ENCODE assay signal across 1 cellular context in the genomic region with DNA sequence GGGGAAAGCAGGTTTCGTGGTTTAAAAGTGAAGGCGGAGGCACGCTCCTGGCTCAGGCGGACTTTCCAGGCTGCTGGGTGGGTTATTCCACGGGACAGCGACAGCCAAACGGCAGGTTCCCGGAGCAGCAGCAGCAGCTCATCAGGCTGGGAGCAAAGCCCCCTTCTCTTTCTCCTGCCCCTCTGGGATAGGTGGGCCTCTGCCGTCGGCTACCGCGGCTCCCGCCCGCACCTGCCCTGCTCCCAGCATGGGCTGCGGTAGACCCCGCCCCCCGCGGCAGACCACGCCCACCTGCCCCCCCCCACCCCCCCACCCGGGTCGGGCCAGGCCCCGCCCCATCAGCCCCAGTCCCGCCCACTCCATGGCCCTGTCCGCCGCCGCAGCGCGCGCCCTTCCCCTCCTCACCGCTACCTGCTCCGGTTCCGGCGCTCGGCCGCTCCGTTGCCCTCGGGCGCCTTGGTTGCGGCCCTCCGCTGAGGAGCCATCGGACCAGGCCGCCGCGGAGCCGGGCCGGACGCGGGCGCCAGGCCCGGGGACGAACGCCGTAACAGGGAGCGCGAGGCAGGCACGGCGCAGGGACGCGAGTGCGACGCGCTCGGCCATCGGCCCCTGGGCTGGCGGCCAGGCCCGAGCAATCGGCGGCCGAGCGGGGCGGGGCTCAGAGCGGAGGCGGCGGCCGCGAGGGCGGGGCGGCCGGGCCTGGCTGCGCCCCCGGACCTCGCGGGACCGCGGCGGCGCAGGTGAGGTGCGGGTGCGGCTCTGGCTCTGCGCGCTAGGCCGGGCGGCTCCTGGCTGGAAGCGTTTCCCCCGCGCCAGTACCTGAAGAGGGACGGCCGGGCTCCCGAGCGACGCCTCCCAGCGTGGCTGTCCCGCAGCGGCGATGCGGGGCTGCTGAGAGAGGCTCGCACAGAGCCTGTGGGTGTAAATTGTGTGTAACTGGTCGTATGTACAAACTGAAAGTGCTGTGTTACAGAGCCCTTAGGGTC.
TF ChIP-seq lines count a peak whose summit lies in the region.

A gene (plus strand): TSS at position 347 of the 986 bp plus-strand sequence. CDS start 1,453 bp downstream, outside the sequence.
A gene with protein sequence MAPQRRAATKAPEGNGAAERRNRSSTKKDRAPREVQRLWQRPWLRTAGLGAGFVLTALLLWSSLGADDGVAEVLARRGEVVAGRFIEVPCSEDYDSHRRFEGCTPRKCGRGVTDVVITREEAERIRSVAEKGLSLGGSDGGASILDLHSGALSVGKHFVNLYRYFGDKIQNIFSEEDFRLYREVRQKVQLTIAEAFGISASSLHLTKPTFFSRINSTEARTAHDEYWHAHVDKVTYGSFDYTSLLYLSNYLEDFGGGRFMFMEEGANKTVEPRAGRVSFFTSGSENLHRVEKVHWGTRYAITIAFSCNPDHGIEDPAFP (minus strand): TSS at position 586 of the 986 bp plus-strand sequence. CDS start 101 bp downstream, at position 485.

TF ChIP-seq in HCT116, 20 proteins besides CTCF, POLR2A, EP300 and RAD21 (continued from another document):
- TF ChIP-seq, protein P1, sequence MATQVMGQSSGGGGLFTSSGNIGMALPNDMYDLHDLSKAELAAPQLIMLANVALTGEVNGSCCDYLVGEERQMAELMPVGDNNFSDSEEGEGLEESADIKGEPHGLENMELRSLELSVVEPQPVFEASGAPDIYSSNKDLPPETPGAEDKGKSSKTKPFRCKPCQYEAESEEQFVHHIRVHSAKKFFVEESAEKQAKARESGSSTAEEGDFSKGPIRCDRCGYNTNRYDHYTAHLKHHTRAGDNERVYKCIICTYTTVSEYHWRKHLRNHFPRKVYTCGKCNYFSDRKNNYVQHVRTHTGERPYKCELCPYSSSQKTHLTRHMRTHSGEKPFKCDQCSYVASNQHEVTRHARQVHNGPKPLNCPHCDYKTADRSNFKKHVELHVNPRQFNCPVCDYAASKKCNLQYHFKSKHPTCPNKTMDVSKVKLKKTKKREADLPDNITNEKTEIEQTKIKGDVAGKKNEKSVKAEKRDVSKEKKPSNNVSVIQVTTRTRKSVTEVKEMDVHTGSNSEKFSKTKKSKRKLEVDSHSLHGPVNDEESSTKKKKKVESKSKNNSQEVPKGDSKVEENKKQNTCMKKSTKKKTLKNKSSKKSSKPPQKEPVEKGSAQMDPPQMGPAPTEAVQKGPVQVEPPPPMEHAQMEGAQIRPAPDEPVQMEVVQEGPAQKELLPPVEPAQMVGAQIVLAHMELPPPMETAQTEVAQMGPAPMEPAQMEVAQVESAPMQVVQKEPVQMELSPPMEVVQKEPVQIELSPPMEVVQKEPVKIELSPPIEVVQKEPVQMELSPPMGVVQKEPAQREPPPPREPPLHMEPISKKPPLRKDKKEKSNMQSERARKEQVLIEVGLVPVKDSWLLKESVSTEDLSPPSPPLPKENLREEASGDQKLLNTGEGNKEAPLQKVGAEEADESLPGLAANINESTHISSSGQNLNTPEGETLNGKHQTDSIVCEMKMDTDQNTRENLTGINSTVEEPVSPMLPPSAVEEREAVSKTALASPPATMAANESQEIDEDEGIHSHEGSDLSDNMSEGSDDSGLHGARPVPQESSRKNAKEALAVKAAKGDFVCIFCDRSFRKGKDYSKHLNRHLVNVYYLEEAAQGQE (IDR thresholded peaks at IDR 0.05; ENCODE audit: low read depth), result no peak
- TF ChIP-seq FOSL1 (IDR thresholded peaks at IDR 0.05; ENCODE audit: low read depth) (no peak), YY1 (IDR thresholded peaks at IDR 0.05; ENCODE audit: extremely low read depth, insufficient replicate concordance, low read depth, low read length) (peak; percentile 92), CBX3 (IDR thresholded peaks at IDR 0.05; ENCODE audit: low read depth) (no peak), JUND (IDR thresholded peaks at IDR 0.05) (no peak), ZNF274 (IDR thresholded peaks at IDR 0.05; ENCODE audit: low read depth, low read length) (no peak), SIN3A (IDR thresholded peaks at IDR 0.05; ENCODE audit: low read depth) (peak; percentile 77; the same call in 1 of the 2 replicates), EZH2 (IDR thresholded peaks at IDR 0.05) (no peak), EZH2phosphoT487 (IDR thresholded peaks at IDR 0.05; ENCODE audit: borderline replicate concordance) (no peak), EGR1 (IDR thresholded peaks at IDR 0.05; ENCODE audit: low read depth) (0 out of 2 replicates have a peak, but pooled peaks have one; percentile 37), ELF1 (IDR thresholded peaks at IDR 0.05; ENCODE audit: borderline replicate concordance, low read depth) (no peak)
- TF ChIP-seq, protein P2, sequence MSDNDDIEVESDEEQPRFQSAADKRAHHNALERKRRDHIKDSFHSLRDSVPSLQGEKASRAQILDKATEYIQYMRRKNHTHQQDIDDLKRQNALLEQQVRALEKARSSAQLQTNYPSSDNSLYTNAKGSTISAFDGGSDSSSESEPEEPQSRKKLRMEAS (IDR thresholded peaks at IDR 0.05), result peak; percentile 90
- TF ChIP-seq, protein P3, sequence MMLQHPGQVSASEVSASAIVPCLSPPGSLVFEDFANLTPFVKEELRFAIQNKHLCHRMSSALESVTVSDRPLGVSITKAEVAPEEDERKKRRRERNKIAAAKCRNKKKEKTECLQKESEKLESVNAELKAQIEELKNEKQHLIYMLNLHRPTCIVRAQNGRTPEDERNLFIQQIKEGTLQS (IDR thresholded peaks at IDR 0.05), result no peak
